13 cellular contexts compared by ENCODE assay signal in genomic region chr4:3657917-3658913, GRCh38.
DNase-seq lines count a peak whose midpoint lies in the region; ATAC-seq and TF ChIP-seq lines count a peak whose summit lies in the region.
"Had no signal": no experiment of that assay in that cellular context is flagged by ENCODE, and none has a peak within 500 bp of the region (broad histone marks: within the 10 kb centered on the region; RNA-seq: fewer than 3 reads in every experiment).

No MANE protein-coding gene starts in this region.

- H3K27ac ChIP-seq in suprapubic skin (peak overlapping the region; percentile 29), thyroid gland (no peak overlapping the region)
- no peak overlapping the region for H3K27ac ChIP-seq in CD8-positive, alpha-beta memory T cell (ENCODE audit: low read depth, low read length)
- H3K27ac ChIP-seq: 22Rv1 had no signal

- TF ChIP-seq EP300 in suprapubic skin (IDR thresholded peaks at IDR 0.05), result no peak

- H3K4me3 ChIP-seq in fibroblast of villous mesenchyme (ENCODE audit: low read depth, low read length) (no peak overlapping the region), suprapubic skin (no peak overlapping the region), thyroid gland (replicated peaks in 1 of 3) (no peak overlapping the region)
- H3K4me3 ChIP-seq in CD8-positive, alpha-beta memory T cell (ENCODE audit: low read length), result no peak overlapping the region

- peak; percentile 31 for DNase-seq in DMS 273 (lab: John Stamatoyannopoulos, UW; ENCODE audit: unreplicated experiment)
- DNase-seq in DMS 273 treated with DMSO at 0.1 percent for 48 hours (lab: John Stamatoyannopoulos, UW), result no peak
- DNase-seq in NCI-H345 treated with DMSO at 0.1 percent for 48 hours (lab: John Stamatoyannopoulos, UW; ENCODE audit: unreplicated experiment), result peak; percentile 63
- DNase-seq in fibroblast of villous mesenchyme (ENCODE audit: low read depth), result peak; percentile 95
- no peak for DNase-seq in suprapubic skin (ENCODE audit: low spot score in 2 of 2)
- no peak for DNase-seq in thyroid gland
- no peak for DNase-seq in CD8-positive, alpha-beta memory T cell
- DNase-seq: activated CD4-positive, alpha-beta T cell treated with anti-CD3 and anti-CD28 coated beads, Interleukin-2, amount 10 ng/mL, durations not matched to agents 24 days and 14 days; activated naive CD4-positive, alpha-beta T cell treated with Interleukin-2 at 50 U/mL for 16 hours; endodermal cell had no signal

- H3K9me3 ChIP-seq in suprapubic skin (no peaks in the 10 kb centered on the region), thyroid gland (no peaks in the 10 kb centered on the region)
- no peaks in the 10 kb centered on the region for H3K9me3 ChIP-seq in CD8-positive, alpha-beta memory T cell (ENCODE audit: low read length)

- H3K27me3 ChIP-seq in suprapubic skin (peaks cover 92% of the 10 kb centered on the region), thyroid gland (no peaks in the 10 kb centered on the region)
- H3K27me3 ChIP-seq in CD8-positive, alpha-beta memory T cell (ENCODE audit: insufficient read depth, low read length, poor library complexity, severe bottlenecking), result no peaks in the 10 kb centered on the region

- H3K4me1 Mint-ChIP-seq in CD8-positive, alpha-beta memory T cell, result no peaks in the 10 kb centered on the region
- H3K4me1 Mint-ChIP-seq: activated CD4-positive, alpha-beta T cell treated with anti-CD3 and anti-CD28 coated beads, Interleukin-2, amount 10 ng/mL, durations not matched to agents 24 days and 14 days; endodermal cell; stimulated activated effector memory CD8-positive, alpha-beta T cell treated with anti-CD3 and anti-CD28 coated beads, Interleukin-12 subunit alpha, Interleukin-12 subunit beta, amount 100 ng/mL, for 72 hours had no signal

- no peak overlapping the region for H3K4me3 Mint-ChIP-seq in CD8-positive, alpha-beta memory T cell
- H3K4me3 Mint-ChIP-seq: activated CD4-positive, alpha-beta T cell treated with anti-CD3 and anti-CD28 coated beads, Interleukin-2, amount 10 ng/mL, durations not matched to agents 24 days and 14 days; endodermal cell; stimulated activated effector memory CD8-positive, alpha-beta T cell treated with anti-CD3 and anti-CD28 coated beads, Interleukin-12 subunit alpha, Interleukin-12 subunit beta, amount 100 ng/mL, for 72 hours had no signal

- no peak for ATAC-seq in HG02610 (IDR thresholded peaks at IDR 0.05; ENCODE audit: unreplicated experiment)
- ATAC-seq: stimulated activated effector memory CD8-positive, alpha-beta T cell treated with anti-CD3 and anti-CD28 coated beads, Interleukin-12 subunit alpha, Interleukin-12 subunit beta, amount 100 ng/mL, for 72 hours had no signal

- no peak for TF ChIP-seq CTCF in fibroblast of villous mesenchyme (IDR thresholded peaks at IDR 0.05; ENCODE audit: insufficient read depth, low read depth, low read length)
- TF ChIP-seq CTCF in suprapubic skin (IDR thresholded peaks at IDR 0.05), result no peak
- TF ChIP-seq CTCF in thyroid gland (IDR thresholded peaks at IDR 0.05), result no peak

- POLR2A ChIA-PET in CD8-positive, alpha-beta memory T cell (lab: Charles Lee), result no interaction called here

- H3K4me1 ChIP-seq in suprapubic skin (peaks cover 7% of the 10 kb centered on the region), thyroid gland (peaks cover 0 to 8% of the 10 kb centered on the region in 2 donors)
- no peaks in the 10 kb centered on the region for H3K4me1 ChIP-seq in CD8-positive, alpha-beta memory T cell (ENCODE audit: insufficient read depth, low read length)

- 37% methylated on average over 24 of the region's 32 CpGs for WGBS in suprapubic skin
- WGBS in thyroid gland, 2 donors, result 50 to 52% methylated on average over 32 of the region's 32 CpGs

- H3K27me3 Mint-ChIP-seq in CD8-positive, alpha-beta memory T cell, result peaks cover 11 to 34% of the 10 kb centered on the region in 2 donors
- H3K27me3 Mint-ChIP-seq: activated CD4-positive, alpha-beta T cell treated with anti-CD3 and anti-CD28 coated beads, Interleukin-2, amount 10 ng/mL, durations not matched to agents 24 days and 14 days had no signal

- intact Hi-C loops in thyroid gland (cut with DNase I), result no loop called here

- TF ChIP-seq POLR2A in suprapubic skin (IDR thresholded peaks at IDR 0.05) (no peak), thyroid gland (IDR thresholded peaks at IDR 0.05) (no peak)

- H3K36me3 ChIP-seq in suprapubic skin (no peaks in the 10 kb centered on the region), thyroid gland (no peaks in the 10 kb centered on the region)
- no peaks in the 10 kb centered on the region for H3K36me3 ChIP-seq in CD8-positive, alpha-beta memory T cell (ENCODE audit: insufficient read depth, low read length)

- no peak overlapping the region for H3K27ac Mint-ChIP-seq in CD8-positive, alpha-beta memory T cell
- H3K27ac Mint-ChIP-seq: activated CD4-positive, alpha-beta T cell treated with anti-CD3 and anti-CD28 coated beads, Interleukin-2, amount 10 ng/mL, durations not matched to agents 24 days and 14 days; endodermal cell; stimulated activated effector memory CD8-positive, alpha-beta T cell treated with anti-CD3 and anti-CD28 coated beads, Interleukin-12 subunit alpha, Interleukin-12 subunit beta, amount 100 ng/mL, for 72 hours had no signal

- H3K9me3 Mint-ChIP-seq in CD8-positive, alpha-beta memory T cell, result no peaks in the 10 kb centered on the region
- H3K9me3 Mint-ChIP-seq: activated CD4-positive, alpha-beta T cell treated with anti-CD3 and anti-CD28 coated beads, Interleukin-2, amount 10 ng/mL, durations not matched to agents 24 days and 14 days; endodermal cell; stimulated activated effector memory CD8-positive, alpha-beta T cell treated with anti-CD3 and anti-CD28 coated beads, Interleukin-12 subunit alpha, Interleukin-12 subunit beta, amount 100 ng/mL, for 72 hours had no signal

- no peaks in the 10 kb centered on the region for H3K36me3 Mint-ChIP-seq in CD8-positive, alpha-beta memory T cell
- H3K36me3 Mint-ChIP-seq: stimulated activated effector memory CD8-positive, alpha-beta T cell treated with anti-CD3 and anti-CD28 coated beads, Interleukin-12 subunit alpha, Interleukin-12 subunit beta, amount 100 ng/mL, for 72 hours had no signal

- CTCF ChIA-PET in CD8-positive, alpha-beta memory T cell (lab: Charles Lee), result no interaction called here

Comparison
In these comparisons a context has a peak if more than half of its experiments do, and no peak if none do; other contexts are left out.
1. DNase-seq: peak in DMS 273 (single experiment), NCI-H345 treated with DMSO at 0.1 percent for 48 hours (single experiment) and fibroblast of villous mesenchyme (single experiment); none in DMS 273 treated with DMSO at 0.1 percent for 48 hours (single experiment), suprapubic skin (0 of 2), thyroid gland (0 of 2) and CD8-positive, alpha-beta memory T cell (0 of 5).